9 cellular contexts compared by ENCODE assay signal in the genomic region with DNA sequence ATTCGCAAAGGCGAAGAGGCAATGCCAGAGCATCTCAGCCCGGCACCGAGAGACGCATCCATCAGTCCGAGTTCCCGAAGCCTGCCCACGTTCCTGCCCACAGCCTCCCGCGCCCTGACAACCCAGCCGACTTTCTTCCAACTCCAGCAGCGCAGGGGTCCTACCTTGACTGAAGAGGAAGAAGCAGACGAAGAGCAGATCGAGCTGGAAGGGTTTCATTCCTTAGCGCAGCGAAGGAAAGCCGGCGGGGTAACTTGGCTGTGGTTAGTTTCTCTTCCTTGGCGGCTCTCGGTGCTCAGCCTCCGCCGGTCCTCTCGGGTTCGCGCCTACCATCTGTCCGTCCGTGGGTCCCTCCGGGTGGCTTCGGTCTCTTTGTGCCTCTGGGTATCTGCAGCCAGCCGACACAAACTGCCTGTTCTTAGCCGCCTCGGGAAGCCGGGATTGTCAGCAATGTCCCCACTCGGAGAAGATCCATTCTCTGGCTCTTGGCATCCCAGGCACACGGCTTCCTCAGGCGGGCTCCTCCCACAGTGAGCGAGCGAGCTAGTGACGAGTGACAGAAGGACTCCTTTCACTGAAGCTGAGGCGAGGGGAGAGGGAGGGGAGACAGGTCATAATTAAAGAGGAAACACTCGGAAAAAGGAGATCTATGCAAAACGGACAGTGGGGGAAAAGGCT. TPM values are rescaled to one million over a fixed set of nuclear protein-coding genes. Genes with fewer than 3 reads are reported as not detected.
DNase-seq lines count a peak whose midpoint lies in the region; ATAC-seq, FAIRE-seq and TF ChIP-seq lines count a peak whose summit lies in the region.
"Had no signal": no experiment of that assay in that cellular context is flagged by ENCODE, and none has a peak within 500 bp of the region (broad histone marks: within the 10 kb centered on the region; RNA-seq: fewer than 3 reads in every experiment).

A gene (minus strand): TSS at position 480 of the 678 bp plus-strand sequence.

- ATAC-seq in IMR-90 (ENCODE audit: low read depth): peak; percentile 66
- ATAC-seq in activated CD8-positive, alpha-beta T cell treated with anti-CD3 and anti-CD28 coated beads for 36 hours: no peak
- ATAC-seq: mucosa of descending colon had no signal

- peak within 1 kb of the TSS; percentile 30; the same call in 1 of the 2 replicates for H4K5ac ChIP-seq in IMR-90 (ENCODE audit: low read depth, low read length)

- H3K27ac Mint-ChIP-seq in astrocyte (ENCODE audit: unreplicated experiment): no peak within 1 kb of the TSS
- no peak within 1 kb of the TSS for H3K27ac Mint-ChIP-seq in activated CD8-positive, alpha-beta T cell treated with anti-CD3 and anti-CD28 coated beads for 36 hours

- no peak for TF ChIP-seq CTCF in IMR-90 (conservative IDR thresholded peaks at IDR 0.05; ENCODE audit: low read depth, low read length)
- TF ChIP-seq CTCF in astrocyte (IDR thresholded peaks at IDR 0.05; ENCODE audit: insufficient read depth, low read depth, low read length): no peak
- no peak for TF ChIP-seq CTCF in activated CD8-positive, alpha-beta T cell treated with anti-CD3 and anti-CD28 coated beads for 36 hours (IDR thresholded peaks at IDR 0.05)

- H3K4ac ChIP-seq in IMR-90 (ENCODE audit: low read depth, low read length): peak within 1 kb of the TSS; percentile 80

- no peak for FAIRE-seq in astrocyte (lab: Jason Lieb, UNC)

- peak within 1 kb of the TSS; percentile 77 for H2BK5ac ChIP-seq in IMR-90 (ENCODE audit: low read depth, low read length, poor library complexity, severe bottlenecking)

- 0% methylated on average over 8 of the region's 42 CpGs; no CpG with 5 or more reads in 1 of the 2 experiments for WGBS in IMR-90 (ENCODE audit: extremely low coverage in 2 of 2, insufficient read length in 1 of 2), 2 experiments

- peaks cover 25% of the 10 kb centered on the region for H3K4me1 ChIP-seq in IMR-90 (ENCODE audit: control insufficient read depth, insufficient read depth, low read length)
- H3K4me1 ChIP-seq in astrocyte (ENCODE audit: insufficient read depth, low read length): peaks cover 11% of the 10 kb centered on the region
- peaks cover 4% of the 10 kb centered on the region; the same call in 1 of the 2 replicates for H3K4me1 ChIP-seq in iPS-20b (ENCODE audit: insufficient read depth, low read length)

- H2BK120ac ChIP-seq in IMR-90 (ENCODE audit: low read depth, low read length): peak within 1 kb of the TSS; percentile 93

- H3K23ac ChIP-seq in IMR-90 (ENCODE audit: low read depth, low read length): peak within 1 kb of the TSS; percentile 84

- H2BK15ac ChIP-seq in IMR-90 (ENCODE audit: low read depth, low read length): peak within 1 kb of the TSS; percentile 38; the same call in 1 of the 3 replicates

- dilution Hi-C loops in IMR-90 (cut with HindIII; ENCODE audit: low sequenced_read_pairs, unreplicated experiment): no loop called here

- no peaks in the 10 kb centered on the region for H4K20me1 ChIP-seq in IMR-90 (ENCODE audit: insufficient read depth, low read length)
- no peaks in the 10 kb centered on the region for H4K20me1 ChIP-seq in astrocyte (ENCODE audit: insufficient read depth, low read length)

- H3K4me1 Mint-ChIP-seq in astrocyte (ENCODE audit: low read depth, unreplicated experiment): peaks cover 11% of the 10 kb centered on the region
- no peaks in the 10 kb centered on the region for H3K4me1 Mint-ChIP-seq in activated CD8-positive, alpha-beta T cell treated with anti-CD3 and anti-CD28 coated beads for 36 hours (ENCODE audit: low read depth)

- TSS peak; percentile 26 for BruUV-seq in IMR-90 (replicated peaks; lab: Mats Ljungman, UMichigan)

- peak within 1 kb of the TSS; percentile 41; the same call in 1 of the 2 replicates for H3K56ac ChIP-seq in IMR-90 (ENCODE audit: extremely low read depth, insufficient read depth, low read length)

- POLR2A ChIA-PET in IMR-90 (lab: Charles Lee; ENCODE audit: unreplicated experiment): no interaction called here
- POLR2A ChIA-PET in activated CD8-positive, alpha-beta T cell treated with anti-CD3 and anti-CD28 coated beads for 36 hours (lab: Charles Lee): no interaction called here

- H3K9ac ChIP-seq in IMR-90 (ENCODE audit: low read depth, low read length) (peak within 1 kb of the TSS; percentile 71), astrocyte (ENCODE audit: low read length) (peak within 1 kb of the TSS; percentile 92), iPS-20b (ENCODE audit: low read depth, low read length) (peak within 1 kb of the TSS; percentile 40; the same call in 1 of the 2 replicates)

- H3K27me3 ChIP-seq in IMR-90 (ENCODE audit: control insufficient read depth, insufficient read depth, low read length) (peaks cover 2% of the 10 kb centered on the region; the same call in 1 of the 2 replicates), astrocyte (ENCODE audit: insufficient read depth, low read length) (no peaks in the 10 kb centered on the region), iPS-20b (ENCODE audit: insufficient read depth, low read length) (peaks cover 97% of the 10 kb centered on the region)

- peaks cover 29% of the 10 kb centered on the region for H3K79me2 ChIP-seq in astrocyte (ENCODE audit: insufficient read depth, low read length)

- no peaks in the 10 kb centered on the region for H3K9me3 Mint-ChIP-seq in astrocyte (ENCODE audit: unreplicated experiment)
- H3K9me3 Mint-ChIP-seq in activated CD8-positive, alpha-beta T cell treated with anti-CD3 and anti-CD28 coated beads for 36 hours: no peaks in the 10 kb centered on the region

- H3K9me1 ChIP-seq in IMR-90 (ENCODE audit: insufficient read depth, low read length): peaks cover 15% of the 10 kb centered on the region

- H3K4me2 ChIP-seq in IMR-90 (ENCODE audit: low read depth, low read length): peak within 1 kb of the TSS; percentile 93
- H3K4me2 ChIP-seq in astrocyte (ENCODE audit: low read length): peak within 1 kb of the TSS; percentile 98

- H2AFZ ChIP-seq in IMR-90 (replicated peaks; ENCODE audit: low read length, poor library complexity): peak within 1 kb of the TSS; percentile 89
- H2AFZ ChIP-seq in astrocyte (ENCODE audit: low read depth, low read length): peak within 1 kb of the TSS; percentile 87

- TF ChIP-seq POLR2A in IMR-90 (IDR thresholded peaks at IDR 0.05; ENCODE audit: low read depth, low read length): peak; percentile 69; the same call in 1 of the 2 replicates

- H3K9me3 ChIP-seq in IMR-90 (ENCODE audit: control insufficient read depth, insufficient read depth, low read length): no peaks in the 10 kb centered on the region
- H3K9me3 ChIP-seq in astrocyte (ENCODE audit: insufficient read depth, low read depth, low read length): no peaks in the 10 kb centered on the region
- H3K9me3 ChIP-seq in iPS-20b (ENCODE audit: insufficient read depth, low read depth, low read length): no peaks in the 10 kb centered on the region
- H3K9me3 ChIP-seq: mucosa of descending colon had no signal

- peaks cover 36% of the 10 kb centered on the region for H3K27me3 Mint-ChIP-seq in astrocyte (ENCODE audit: low read depth, unreplicated experiment)
- peaks cover 47% of the 10 kb centered on the region for H3K27me3 Mint-ChIP-seq in activated CD8-positive, alpha-beta T cell treated with anti-CD3 and anti-CD28 coated beads for 36 hours

- H3K36me3 ChIP-seq in IMR-90 (ENCODE audit: control insufficient read depth, insufficient read depth, low read length): no peaks in the 10 kb centered on the region
- no peaks in the 10 kb centered on the region for H3K36me3 ChIP-seq in astrocyte (ENCODE audit: insufficient read depth, low read length)
- no peaks in the 10 kb centered on the region for H3K36me3 ChIP-seq in iPS-20b (ENCODE audit: insufficient read depth, low read depth, low read length)

- DNase-seq in IMR-90 (peak; percentile 40), astrocyte (ENCODE audit: low read depth) (peak; percentile 28), superior temporal gyrus (ENCODE audit: extremely low spot score) (peak; percentile 84), HCEC 1CT (no peak), GDM1 (lab: John Stamatoyannopoulos, UW) (no peak)
- DNase-seq in activated CD8-positive, alpha-beta T cell treated with anti-CD3 and anti-CD28 coated beads for 36 hours: no peak
- DNase-seq: activated CD4-positive, alpha-beta T cell treated with anti-CD3 and anti-CD28 coated beads, Interleukin-2, amount 50 U/mL, for 1 hour had no signal

- H3K4me3 ChIP-seq in IMR-90 (ENCODE audit: insufficient read depth, low read depth, low read length) (peak within 1 kb of the TSS; percentile 88), astrocyte (ENCODE audit: insufficient read depth, low read depth, low read length) (peak within 1 kb of the TSS; percentile 92), iPS-20b (ENCODE audit: low read length) (peak within 1 kb of the TSS; percentile 73)
- H3K4me3 ChIP-seq: mucosa of descending colon had no signal

- peak within 1 kb of the TSS; percentile 6 to 62 for H4K8ac ChIP-seq in IMR-90 (ENCODE audit: low read depth in 2 of 2, low read length in 2 of 2)

- peak within 1 kb of the TSS; percentile 64 for H3K14ac ChIP-seq in IMR-90 (replicated peaks; ENCODE audit: low read depth, low read length)

- peak within 1 kb of the TSS; percentile 65 for H4K91ac ChIP-seq in IMR-90 (ENCODE audit: insufficient read depth, low read depth, low read length)

- H3K18ac ChIP-seq in IMR-90 (ENCODE audit: low read depth, low read length): peak within 1 kb of the TSS; percentile 46

- H2AK5ac ChIP-seq in IMR-90 (ENCODE audit: low read depth, low read length): peak within 1 kb of the TSS; percentile 35

- no peak within 1 kb of the TSS for H3K4me3 Mint-ChIP-seq in astrocyte (ENCODE audit: unreplicated experiment)
- no peak within 1 kb of the TSS for H3K4me3 Mint-ChIP-seq in activated CD8-positive, alpha-beta T cell treated with anti-CD3 and anti-CD28 coated beads for 36 hours

- CTCF ChIA-PET in IMR-90 (lab: Yijun Ruan, JAX): interaction anchor here (1.0 to 1.5 kb wide), 3 partner anchors 10 to 224 kb away, joined by 3 to 4 read pairs (median 3); no protein-coding TSS in a partner anchor
- CTCF ChIA-PET in activated CD8-positive, alpha-beta T cell treated with anti-CD3 and anti-CD28 coated beads for 36 hours (lab: Charles Lee): interaction anchor here (1.1 kb wide), 1 partner anchor 10 kb away, joined by 5 read pairs; no protein-coding TSS in a partner anchor

- peak within 1 kb of the TSS; percentile 87 for H2AK9ac ChIP-seq in IMR-90 (replicated peaks; ENCODE audit: low read depth, low read length, poor library complexity)

- TF ChIP-seq RAD21 in IMR-90 (IDR thresholded peaks at IDR 0.05; ENCODE audit: low read length): no peak

- H3K79me1 ChIP-seq in IMR-90 (ENCODE audit: low read depth in 1 of 2, low read length in 2 of 2): peaks cover 16 to 51% of the 10 kb centered on the region in 2 experiments

- in situ Hi-C loops in IMR-90 (cut with MboI; ENCODE audit: low sequenced_read_pairs): no loop called here

- H3K27ac ChIP-seq in IMR-90 (ENCODE audit: insufficient read depth, low read length) (peak within 1 kb of the TSS; percentile 50), astrocyte (ENCODE audit: low read depth, low read length) (peak within 1 kb of the TSS; percentile 70), iPS-20b (ENCODE audit: low read length) (no peak within 1 kb of the TSS)

- intact Hi-C loops in IMR-90 (cut with micrococcal nuclease): no loop called here
- intact Hi-C loops in activated CD8-positive, alpha-beta T cell treated with anti-CD3 and anti-CD28 coated beads for 36 hours (cut with micrococcal nuclease): no loop called here

- H3K36me3 Mint-ChIP-seq in astrocyte (ENCODE audit: low read depth, unreplicated experiment): no peaks in the 10 kb centered on the region
- H3K36me3 Mint-ChIP-seq in activated CD8-positive, alpha-beta T cell treated with anti-CD3 and anti-CD28 coated beads for 36 hours (ENCODE audit: low read depth): no peaks in the 10 kb centered on the region

- peak within 1 kb of the TSS; percentile 65 for H2BK20ac ChIP-seq in IMR-90 (ENCODE audit: low read depth, low read length)

RNA-seq across cellular contexts. Expression of the gene that starts here (rescaled TPM):
- 10.9 and 12.8 TPM in 2 replicates for total RNA-seq in IMR-90 (2012; rRNA removed)
- 15.9 and 18.5 TPM in 2 replicates for polyA plus RNA-seq in IMR-90 (2012; rRNA removed)
- polyA plus RNA-seq in IMR-90 (2012; cell fraction: cytosol; rRNA removed): 8.7 and 13.0 TPM in 2 replicates
- 13.3 and 27.3 TPM in 2 replicates for polyA plus RNA-seq in IMR-90 (2012; cell fraction: nucleus; rRNA removed; ENCODE audit: low replicate concordance)
- total RNA-seq in astrocyte: 0.79 and 0.91 TPM in 2 replicates
- total RNA-seq in activated CD8-positive, alpha-beta T cell treated with anti-CD3 and anti-CD28 coated beads for 36 hours: not detected

Comparison
In these comparisons a context has a peak if more than half of its experiments do, and no peak if none do; other contexts are left out.
1. Peak in DNase-seq, H3K4me3 ChIP-seq, H3K27ac ChIP-seq, H3K9ac ChIP-seq and H3K4me2 ChIP-seq in astrocyte; RNA of the gene not detected or under 1 TPM.
2. DNase-seq: peak in IMR-90 (single experiment) and superior temporal gyrus (single experiment); none in activated CD8-positive, alpha-beta T cell treated with anti-CD3 and anti-CD28 coated beads for 36 hours (single experiment), HCEC 1CT (single experiment) and GDM1 (single experiment).
3. H3K9ac ChIP-seq: peak in every context shown above with its lines; median percentile 92 in astrocyte; 71 in IMR-90; 40 in iPS-20b.
4. Peak in every context shown above with its lines, with median percentiles within 50 percentile points of each other: H3K4me3 ChIP-seq.